8 cellular contexts compared by ENCODE assay signal in the genomic region with DNA sequence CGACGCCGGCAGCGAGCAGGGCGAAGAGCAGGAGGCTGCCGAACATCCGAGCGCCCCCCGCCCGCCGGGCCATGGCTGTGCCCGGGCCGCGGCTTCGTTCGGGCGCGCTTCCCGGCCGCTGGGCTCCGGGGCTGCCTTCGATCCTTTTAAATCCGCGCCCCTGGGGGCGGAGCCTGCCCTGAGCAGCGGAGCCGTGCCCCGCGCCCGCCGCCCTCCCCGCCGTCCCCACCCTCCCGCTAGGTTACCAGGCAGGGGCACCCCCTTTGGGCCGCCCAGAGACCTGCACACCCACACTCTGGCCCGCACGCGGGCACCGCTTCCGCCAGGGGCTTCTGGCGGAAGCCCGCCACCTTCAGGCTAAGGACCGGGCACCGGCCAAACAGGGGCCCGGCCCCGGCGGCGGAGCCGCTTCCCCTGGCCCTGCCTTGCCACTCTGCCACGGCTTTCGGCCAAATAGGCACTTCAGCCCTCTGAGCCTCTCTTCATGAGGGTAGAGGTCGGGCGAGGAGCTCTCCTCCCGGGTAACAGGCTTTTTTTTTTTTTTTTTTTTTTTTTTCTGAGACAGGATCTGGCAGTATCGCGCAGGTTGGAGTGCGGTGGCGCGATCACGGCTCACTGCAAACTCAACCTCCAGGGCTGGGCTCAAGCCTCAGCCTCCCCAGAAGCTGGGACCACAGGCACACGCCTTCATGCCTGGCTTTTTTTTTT. TPM values are rescaled to one million over a fixed set of nuclear protein-coding genes. Genes with fewer than 3 reads are reported as not detected.
DNase-seq lines count a peak whose midpoint lies in the region; ATAC-seq, FAIRE-seq and TF ChIP-seq lines count a peak whose summit lies in the region.

Gene NMB (minus strand): TSS at position 120 of the 708 bp plus-strand sequence. CDS start 47 bp downstream, at position 73.

- peak within 1 kb of the TSS; percentile 73 for H3K9ac ChIP-seq in keratinocyte (ENCODE audit: control insufficient read depth, extremely low read depth, insufficient read depth, low read length)

- peak; percentile 30 to 70 (median 47) for TF ChIP-seq CTCF in keratinocyte (optimal IDR thresholded peaks at IDR 0.05 in 1 of 3, IDR thresholded peaks at IDR 0.05 in 1 of 3, conservative IDR thresholded peaks at IDR 0.05 in 1 of 3; ENCODE audit: extremely low read depth in 1 of 3, insufficient read depth in 2 of 3, low read length in 3 of 3)

- peak within 1 kb of the TSS; percentile 70 for H3K4me2 ChIP-seq in keratinocyte (ENCODE audit: control insufficient read depth, extremely low read depth, insufficient read depth, low read depth, low read length)

- H4K20me1 ChIP-seq in keratinocyte (ENCODE audit: control insufficient read depth, extremely low read depth, insufficient read depth, low read length): no peaks in the 10 kb centered on the region

- dilution Hi-C loops in keratinocyte (cut with MboI; ENCODE audit: extremely low pct_ligation_motif_present, low sequenced_read_pairs): no loop called here

- peak within 1 kb of the TSS; percentile 70 for H2AFZ ChIP-seq in keratinocyte (ENCODE audit: control insufficient read depth, low read length)

- no peaks in the 10 kb centered on the region for H3K9me3 ChIP-seq in keratinocyte (ENCODE audit: control insufficient read depth, low read depth, low read length)

- ATAC-seq in GM18861 (IDR thresholded peaks at IDR 0.05; ENCODE audit: unreplicated experiment) (peak; percentile 56), HG03095 (IDR thresholded peaks at IDR 0.05; ENCODE audit: unreplicated experiment) (peak; percentile 55)

- no peaks in the 10 kb centered on the region for H3K9me1 ChIP-seq in keratinocyte (ENCODE audit: control insufficient read depth, extremely low read depth, insufficient read depth, low read length)

- DNase-seq in ACHN: peak; percentile 89
- peak; percentile 30 for DNase-seq in NCI-H2196 treated with DMSO at 0.1 percent for 48 hours (lab: John Stamatoyannopoulos, UW; ENCODE audit: unreplicated experiment)
- DNase-seq in activated CD4-positive, CD25-positive, alpha-beta regulatory T cell treated with anti-CD3 and anti-CD28 coated beads, Interleukin-2, amount 50 U/mL, for 16 hours (ENCODE audit: low read depth, low spot score): peak; percentile 64
- DNase-seq in caudate nucleus (lab: John Stamatoyannopoulos, UW): peak in 50 of 61 donors; percentile 12 to 78 (median 50)
- DNase-seq in keratinocyte (ENCODE audit: low read depth, low spot score): no peak
- DNase-seq in stimulated activated CD4-positive, alpha-beta T cell treated with anti-CD3 and anti-CD28 coated beads, Interleukin-15, amount 100 ng/mL, for 1 hour (ENCODE audit: low read depth in 1 of 2, low spot score in 1 of 2): peak; percentile 70 to 76

- peak within 1 kb of the TSS; percentile 61 for H3K27ac ChIP-seq in caudate nucleus (ENCODE audit: low read depth, low read length)
- H3K27ac ChIP-seq in keratinocyte (ENCODE audit: control insufficient read depth, insufficient read depth, low read length): peak within 1 kb of the TSS; percentile 38

- in situ Hi-C loops in ACHN (cut with HindIII; ENCODE audit: low pct_ligation_motif_present, low pct_unique_long_range_greater_than_20kb, low sequenced_read_pairs): no loop called here

- peak within 1 kb of the TSS; percentile 37 to 71 (median 65) for H3K4me3 ChIP-seq in keratinocyte (ENCODE audit: control insufficient read depth in 2 of 3, extremely low read depth in 1 of 3, insufficient read depth in 2 of 3, low read depth in 1 of 3, low read length in 3 of 3)

- H3K79me2 ChIP-seq in keratinocyte (ENCODE audit: control insufficient read depth, insufficient read depth, low read length): peaks cover 8% of the 10 kb centered on the region

- H3K36me3 ChIP-seq in keratinocyte (ENCODE audit: control insufficient read depth in 2 of 2, extremely low read depth in 1 of 2, insufficient read depth in 2 of 2, low read length in 2 of 2): peaks cover 0 to 5% of the 10 kb centered on the region in 2 experiments

- H3K27me3 ChIP-seq in keratinocyte (ENCODE audit: control insufficient read depth, extremely low read depth, insufficient read depth, low read length): no peaks in the 10 kb centered on the region

- FAIRE-seq in keratinocyte (lab: Jason Lieb, UNC): no peak

- H3K4me1 ChIP-seq in keratinocyte (ENCODE audit: control insufficient read depth, extremely low read depth, insufficient read depth, low read length): peaks cover 21% of the 10 kb centered on the region

RNA-seq across cellular contexts. Expression of gene NMB, which starts in this region (rescaled TPM):
- 2.8 to 4.1 TPM (median 3.9 TPM) in 3 replicates for polyA plus RNA-seq in keratinocyte
- 0.36 TPM for polyA plus RNA-seq in keratinocyte (2011; ENCODE audit: low read depth)
- 2.8 and 3.8 TPM in 2 replicates for polyA plus RNA-seq in keratinocyte (2011; cell fraction: cytosol; rRNA removed)
- polyA plus RNA-seq in keratinocyte (2011; cell fraction: nucleus; rRNA removed): 1.2 and 1.3 TPM in 2 replicates
- 1.9 and 6.2 TPM in 2 replicates for polyA plus RNA-seq in keratinocyte (2012; ENCODE audit: low replicate concordance)
- 0.29 to 1.4 TPM (median 0.66 TPM) in 3 replicates for polyA minus RNA-seq in keratinocyte
- 2.7 TPM for polyA minus RNA-seq in keratinocyte (2011; cell fraction: cytosol; rRNA and poly(A)+ RNA removed)
- polyA minus RNA-seq in keratinocyte (2011; cell fraction: nucleus; rRNA and poly(A)+ RNA removed): 0.95 and 1.1 TPM in 2 replicates
